In the genomic region with DNA sequence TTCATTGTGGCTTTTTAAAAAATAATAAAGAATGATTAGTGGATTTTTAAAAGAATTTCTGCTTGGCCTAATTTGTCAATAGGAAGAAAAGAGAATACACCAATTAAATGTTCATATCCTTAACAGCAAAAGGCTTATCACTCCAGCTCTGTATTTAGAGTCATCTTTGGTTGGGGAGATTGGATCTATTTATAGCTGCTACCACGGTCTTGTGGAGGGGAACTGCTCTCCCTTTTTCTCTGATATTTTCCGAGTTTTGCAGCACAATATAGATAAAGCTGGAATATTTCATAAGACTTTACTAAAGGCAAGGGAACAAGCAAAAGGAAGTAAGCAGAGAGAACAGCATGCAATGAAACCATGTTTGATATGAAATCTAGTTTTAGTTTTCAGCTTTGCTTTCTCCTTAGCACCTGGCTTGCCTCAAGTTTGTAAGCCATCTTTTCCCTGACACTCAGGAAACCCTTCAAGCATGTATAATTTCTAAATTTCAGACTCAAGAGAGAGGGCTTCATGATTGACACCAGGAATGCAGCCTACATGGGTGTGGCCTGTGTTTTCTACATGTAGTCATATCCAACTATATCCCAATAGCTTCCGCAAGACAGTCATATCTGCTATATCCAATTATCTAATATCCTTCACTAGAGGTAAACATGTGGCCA, we compare ENCODE assay signal across 14 cellular contexts. TPM values are rescaled to one million over a fixed set of nuclear protein-coding genes. Genes with fewer than 3 reads are reported as not detected.
DNase-seq lines count a peak whose midpoint lies in the region; ATAC-seq and TF ChIP-seq lines count a peak whose summit lies in the region.
"Had no signal": no experiment of that assay in that cellular context is flagged by ENCODE, and none has a peak within 500 bp of the region (broad histone marks: within the 10 kb centered on the region; RNA-seq: fewer than 3 reads in every experiment).

No MANE protein-coding gene starts in this region.

- H3K9me3 ChIP-seq in thyroid gland (no peaks in the 10 kb centered on the region), vagina (no peaks in the 10 kb centered on the region)
- H3K9me3 ChIP-seq: tibial artery had no signal

- intact Hi-C loops in Right ventricle myocardium superior (cut with DNase I) (no loop called here), thyroid gland (cut with DNase I) (no loop called here), vagina (cut with DNase I) (no loop called here)

- 64 to 68% methylated on average over 3 of the region's 3 CpGs for WGBS in thyroid gland, 2 donors

- peaks cover 13 to 15% of the 10 kb centered on the region in 2 donors for H3K36me3 ChIP-seq in thyroid gland
- peaks cover 0 to 26% of the 10 kb centered on the region in 2 donors for H3K36me3 ChIP-seq in vagina

- ATAC-seq in GM18870 (IDR thresholded peaks at IDR 0.05; ENCODE audit: unreplicated experiment) (peak; percentile 77), GM21529 (IDR thresholded peaks at IDR 0.05; ENCODE audit: unreplicated experiment) (peak; percentile 88), HG03159 (IDR thresholded peaks at IDR 0.05; ENCODE audit: unreplicated experiment) (peak; percentile 69), Right ventricle myocardium superior (ENCODE audit: poor library complexity) (peak; percentile 66), HG03520 (IDR thresholded peaks at IDR 0.05; ENCODE audit: unreplicated experiment) (no peak)

- no peak overlapping the region for H3K4me3 ChIP-seq in thyroid gland (replicated peaks in 1 of 3)
- H3K4me3 ChIP-seq in vagina: no peak overlapping the region
- H3K4me3 ChIP-seq: tibial artery had no signal

- no peak for TF ChIP-seq POLR2A in thyroid gland (IDR thresholded peaks at IDR 0.05)
- TF ChIP-seq POLR2A in vagina (IDR thresholded peaks at IDR 0.05): no peak

- H3K27me3 ChIP-seq in thyroid gland: no peaks in the 10 kb centered on the region
- no peaks in the 10 kb centered on the region for H3K27me3 ChIP-seq in vagina
- H3K27me3 ChIP-seq: tibial artery had no signal

- H3K27ac ChIP-seq in thyroid gland (no peak overlapping the region), vagina (no peak overlapping the region)
- H3K27ac ChIP-seq: tibial artery had no signal

- DNase-seq in Right ventricle myocardium superior: no peak
- no peak for DNase-seq in thyroid gland
- DNase-seq in vagina (ENCODE audit: extremely low spot score in 2 of 2): no peak
- no peak for DNase-seq in HCEC 1CT
- DNase-seq: activated B cell treated with CpG ODN at 0.5 μM for 24 hours; CD4-positive, alpha-beta memory T cell; KBM-7; NCI-H446; SHP77 treated with DMSO at 0.1 percent for 48 hours; tibial artery had no signal

- no peak for TF ChIP-seq CTCF in thyroid gland (IDR thresholded peaks at IDR 0.05)
- TF ChIP-seq CTCF in vagina (IDR thresholded peaks at IDR 0.05): no peak

- H3K4me1 ChIP-seq in thyroid gland: no peaks in the 10 kb centered on the region
- no peaks in the 10 kb centered on the region for H3K4me1 ChIP-seq in vagina

RNA-seq across cellular contexts. Expression of a gene that starts 35.2 kb away (rescaled TPM):
- total RNA-seq in Right ventricle myocardium superior (10.3 TPM), thyroid gland (10 to 100 TPM in 2 of 4 donors, 1 to 10 TPM in 2; 6.0 to 10.6 (median 8.3) TPM), vagina (9.6 TPM)

RNA-seq across cellular contexts. Expression of a gene that starts 52.2 kb away (rescaled TPM):
- total RNA-seq in Right ventricle myocardium superior (31.3 TPM), thyroid gland (100 to 1,000 TPM in 3 of 4 donors, 10 to 100 TPM in 1; 95.6 to 137 (median 111) TPM), vagina (77.8 TPM)
